ENCODE assay signal across 1 cellular context in the genomic region with DNA sequence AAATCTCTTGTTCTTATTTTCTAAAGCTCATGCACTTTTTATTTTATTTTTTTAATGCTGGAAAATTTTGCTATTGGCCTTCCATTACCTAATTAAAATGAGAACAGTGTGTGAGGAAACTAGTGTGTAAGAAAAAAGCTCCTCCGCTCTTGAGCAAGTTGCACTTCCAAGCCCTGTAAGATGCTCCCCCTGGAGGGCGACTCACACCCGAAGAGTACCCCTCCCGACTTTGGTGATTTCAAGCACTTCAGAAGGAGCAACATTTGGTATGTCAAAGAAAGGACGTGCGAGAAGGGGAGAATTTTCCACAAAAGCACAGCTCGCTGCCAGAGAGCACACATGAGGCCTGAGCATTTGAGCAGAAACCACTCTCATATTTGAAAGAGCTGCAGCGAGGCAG.
TF ChIP-seq lines count a peak whose summit lies in the region.

No MANE protein-coding gene starts in this region.

TF ChIP-seq in H1, 55 proteins besides CTCF, POLR2A, EP300 and RAD21:
- TF ChIP-seq ASH2L (IDR thresholded peaks at IDR 0.05; ENCODE audit: low read length) = no peak
- TF ChIP-seq SP2 (IDR thresholded peaks at IDR 0.05; ENCODE audit: low read length) = no peak
- no peak for TF ChIP-seq TEAD4 (IDR thresholded peaks at IDR 0.05; ENCODE audit: low read depth, low read length)
- TF ChIP-seq EGR1 (IDR thresholded peaks at IDR 0.05; ENCODE audit: borderline replicate concordance, low read depth, low read length) = no peak
- no peak for TF ChIP-seq SAP30 (IDR thresholded peaks at IDR 0.05; ENCODE audit: insufficient read depth, insufficient replicate concordance, low read length)
- no peak for TF ChIP-seq SIRT6 (IDR thresholded peaks at IDR 0.05; ENCODE audit: low read length)
- no peak for TF ChIP-seq TCF12 (IDR thresholded peaks at IDR 0.05; ENCODE audit: low read depth, low read length)
- no peak for TF ChIP-seq TBP (IDR thresholded peaks at IDR 0.05; ENCODE audit: low read depth, low read length)
